Comparison of ENCODE assay signal across 1 cellular context in genomic region chr19:18363787-18364186, GRCh38.
TF ChIP-seq lines count a peak whose summit lies in the region.

No MANE protein-coding gene starts in this region.

TF ChIP-seq in IMR-90, 13 proteins besides CTCF, POLR2A, EP300 and RAD21:
- TF ChIP-seq BHLHE40 (IDR thresholded peaks at IDR 0.05; ENCODE audit: low read depth, low read length) (no peak), CHD1 (IDR thresholded peaks at IDR 0.05; ENCODE audit: low read depth, low read length) (no peak), FOS (IDR thresholded peaks at IDR 0.05; ENCODE audit: low read depth, low read length) (no peak), NFE2L2 (IDR thresholded peaks at IDR 0.05; ENCODE audit: low read depth, low read length) (no peak), RCOR1 (IDR thresholded peaks at IDR 0.05; ENCODE audit: insufficient replicate concordance, low read length) (no peak), MAZ (IDR thresholded peaks at IDR 0.05; ENCODE audit: borderline replicate concordance, low read depth, low read length) (no peak), SMC3 (IDR thresholded peaks at IDR 0.05; ENCODE audit: low read depth, low read length) (no peak), MXI1 (IDR thresholded peaks at IDR 0.05; ENCODE audit: borderline replicate concordance, low read depth, low read length) (no peak), USF2 (IDR thresholded peaks at IDR 0.05; ENCODE audit: low read depth, low read length) (no peak), ELK1 (IDR thresholded peaks at IDR 0.05; ENCODE audit: borderline replicate concordance, low read depth, low read length) (no peak), CEBPB (IDR thresholded peaks at IDR 0.05; ENCODE audit: low read depth, low read length) (no peak), RFX5 (IDR thresholded peaks at IDR 0.05; ENCODE audit: low read depth, low read length) (no peak), MAFK (IDR thresholded peaks at IDR 0.05; ENCODE audit: low read depth, low read length) (no peak)
